ENCODE assay signal across 8 cellular contexts in genomic region chr4:185202984-185203379, GRCh38. TPM values are rescaled to one million over a fixed set of nuclear protein-coding genes. Genes with fewer than 3 reads are reported as not detected.
DNase-seq lines count a peak whose midpoint lies in the region; ATAC-seq and TF ChIP-seq lines count a peak whose summit lies in the region.

No MANE protein-coding gene starts in this region.

- H3K9me3 Mint-ChIP-seq in effector memory CD8-positive, alpha-beta T cell, result no peaks in the 10 kb centered on the region

- peak overlapping the region; percentile 82 for H2AFZ ChIP-seq in PC-9

- H3K27ac Mint-ChIP-seq in effector memory CD8-positive, alpha-beta T cell, result peak overlapping the region; percentile 96 to 99

- H3K36me3 Mint-ChIP-seq in effector memory CD8-positive, alpha-beta T cell (ENCODE audit: insufficient read depth), result peaks cover 45% of the 10 kb centered on the region

- H3K27me3 Mint-ChIP-seq in effector memory CD8-positive, alpha-beta T cell, result no peaks in the 10 kb centered on the region

- no peak for TF ChIP-seq EP300 in ovary (IDR thresholded peaks at IDR 0.05)

- CTCF ChIA-PET in BJ (lab: Yijun Ruan, JAX) (interaction anchor here (1.2 to 2.7 kb wide), 2 partner anchors 19 to 146 kb away, joined by 3 to 13 read pairs; no protein-coding TSS in a partner anchor), PC-9 (lab: Charles Lee) (no interaction called here)

- H3K27ac ChIP-seq in PC-9 (peak overlapping the region; percentile 76), ovary (peak overlapping the region; percentile 94 to 97)

- H3K36me3 ChIP-seq in BJ (ENCODE audit: control insufficient read depth, insufficient read depth, low read length) (no peaks in the 10 kb centered on the region; the same call in 1 of the 2 replicates), PC-9 (ENCODE audit: low read depth) (no peaks in the 10 kb centered on the region), ovary (no peaks in the 10 kb centered on the region)

- H3K9me2 ChIP-seq in PC-9 (ENCODE audit: insufficient read depth), result no peaks in the 10 kb centered on the region

- H3K4me1 ChIP-seq in PC-9 (replicated peaks; ENCODE audit: insufficient read depth), result peaks cover 32% of the 10 kb centered on the region
- H3K4me1 ChIP-seq in ovary (ENCODE audit: insufficient read depth), result peaks cover 3% of the 10 kb centered on the region

- WGBS in ovary, 3 donors, result 63 to 67% (median 64%) methylated on average over 7 of the region's 7 CpGs

- intact Hi-C loops in PC-9 (cut with micrococcal nuclease; ENCODE audit: unreplicated experiment), result loop anchor here (5.0 to 10.0 kb wide), 4 partner anchors 64 to 392 kb away; partner anchors contain the start of gene CCDC110
- intact Hi-C loops in ovary (cut with DNase I), result loop anchor here in 3 of 4 donors (5.0 to 10.0 kb wide), 3 partner anchors 192 to 382 kb away; partner anchors contain the start of genes ANKRD37 (in 3 of the 3) and LRP2BP (in 3 of the 3)

- TF ChIP-seq POLR2A in ovary (IDR thresholded peaks at IDR 0.05), result no peak

- DNase-seq in BJ (ENCODE audit: low read depth), result no peak
- DNase-seq in PC-9, result no peak
- DNase-seq in effector memory CD8-positive, alpha-beta T cell, result no peak
- DNase-seq in ovary, result peak in 1 of 5 donors; percentile 29
- DNase-seq in GM19240 (ENCODE audit: insufficient read length, low spot score), result no peak
- DNase-seq in NCI-H526 (lab: John Stamatoyannopoulos, UW), result no peak
- DNase-seq in NCI-H748 (lab: John Stamatoyannopoulos, UW; ENCODE audit: unreplicated experiment), result no peak

- TF ChIP-seq CTCF in BJ (IDR thresholded peaks at IDR 0.05; ENCODE audit: insufficient read depth, low read depth, low read length), result no peak
- TF ChIP-seq CTCF in PC-9 (conservative IDR thresholded peaks at IDR 0.05), result no peak
- no peak for TF ChIP-seq CTCF in ovary (IDR thresholded peaks at IDR 0.05)

- TSS peak; percentile 59 for BruUV-seq in PC-9 (replicated peaks; lab: Mats Ljungman, UMichigan)

- peaks cover 40% of the 10 kb centered on the region for H3K79me2 ChIP-seq in PC-9 (ENCODE audit: low read depth)

- POLR2A ChIA-PET in BJ (lab: Charles Lee) (no interaction called here), PC-9 (lab: Charles Lee; ENCODE audit: unreplicated experiment) (no interaction called here)

- H3K27me3 ChIP-seq in BJ (ENCODE audit: control insufficient read depth, insufficient read depth, low read length) (no peaks in the 10 kb centered on the region), PC-9 (ENCODE audit: insufficient read depth, low read depth) (no peaks in the 10 kb centered on the region), ovary (no peaks in the 10 kb centered on the region)

- peaks cover 34 to 42% of the 10 kb centered on the region in 2 donors for H3K4me1 Mint-ChIP-seq in effector memory CD8-positive, alpha-beta T cell (ENCODE audit: low read depth in 2 of 2)

- H3K9me3 ChIP-seq in PC-9 (ENCODE audit: insufficient read depth, low read depth), result no peaks in the 10 kb centered on the region
- no peaks in the 10 kb centered on the region for H3K9me3 ChIP-seq in ovary

- H3F3A ChIP-seq in PC-9 (ENCODE audit: insufficient read depth, low read depth), result peaks cover 15% of the 10 kb centered on the region

- H4K20me1 ChIP-seq in PC-9 (ENCODE audit: insufficient read depth), result no peaks in the 10 kb centered on the region

- peak overlapping the region; percentile 85 to 97 for H3K4me3 Mint-ChIP-seq in effector memory CD8-positive, alpha-beta T cell

- peak overlapping the region; percentile 86 for H3K4me2 ChIP-seq in PC-9

- peak overlapping the region; percentile 39 for H3K4me3 ChIP-seq in BJ (ENCODE audit: low read depth, low read length)
- H3K4me3 ChIP-seq in PC-9, result peak overlapping the region; percentile 75
- H3K4me3 ChIP-seq in ovary, result peak overlapping the region; percentile 88

- peak; percentile 5 for ATAC-seq in GM21737 (IDR thresholded peaks at IDR 0.05; ENCODE audit: unreplicated experiment)
- ATAC-seq in effector memory CD8-positive, alpha-beta T cell (replicated peaks), result peak; percentile 1

RNA-seq across cellular contexts. Expression of gene CFAP97, which starts 0.8 kb away (rescaled TPM):
- 16.4 and 35.3 TPM in 2 replicates for polyA plus RNA-seq in BJ (2011; rRNA removed)
- polyA minus RNA-seq in BJ (2011; rRNA and poly(A)+ RNA removed), result 13.1 and 14.3 TPM in 2 replicates
- 33.4 and 48.2 TPM in 2 replicates for total RNA-seq in PC-9 (2021)
- total RNA-seq in ovary, result 10 to 100 TPM; 28.8 to 57.6 (median 46.7) TPM
- polyA plus RNA-seq in ovary, result 10 to 100 TPM; 14.1 to 29.5 TPM

RNA-seq across cellular contexts. Expression of gene SNX25, which starts 6.4 kb away (rescaled TPM):
- polyA plus RNA-seq in BJ (2011; rRNA removed) (11.7 and 22.5 TPM in 2 replicates), ovary (10 to 100 TPM in 1 of 2 donors, 1 to 10 TPM in 1; 7.9 to 11.6 TPM)
- polyA minus RNA-seq in BJ (2011; rRNA and poly(A)+ RNA removed), result 30.3 and 50.8 TPM in 2 replicates
- total RNA-seq in PC-9 (2021) (18.0 and 20.1 TPM in 2 replicates), ovary (10 to 100 TPM; 14.1 to 28.4 (median 19.8) TPM)

RNA-seq across cellular contexts. Expression of gene SLC25A4, which starts 59.9 kb away (rescaled TPM):
- polyA plus RNA-seq in BJ (2011; rRNA removed) (24.2 and 29.2 TPM in 2 replicates), ovary (10 to 100 TPM; 18.8 to 23.2 TPM)
- polyA minus RNA-seq in BJ (2011; rRNA and poly(A)+ RNA removed), result 7.9 and 11.8 TPM in 2 replicates
- total RNA-seq in PC-9 (2021) (15.6 and 15.9 TPM in 2 replicates), ovary (10 to 100 TPM; 19.6 to 35.6 (median 26.6) TPM)
